In genomic region chr17:40560592-40561293, GRCh38 we compare ENCODE assay signal across 8 cellular contexts. TPM values are rescaled to one million over a fixed set of nuclear protein-coding genes. Genes with fewer than 3 reads are reported as not detected.
A peak's percentile ranks its signal among the peaks of the same experiment; 100 is the strongest.
DNase-seq lines count a peak whose midpoint lies in the region; ATAC-seq and TF ChIP-seq lines count a peak whose summit lies in the region.

No MANE protein-coding gene starts in this region.

- peaks cover 90% of the 10 kb centered on the region for H3K4me1 Mint-ChIP-seq in activated T-cell treated with anti-CD3 and anti-CD28 coated beads, Interleukin-2, amount 50 U/mL, for 4 hours (ENCODE audit: low read depth)
- peaks cover 62 to 80% of the 10 kb centered on the region in 2 donors for H3K4me1 Mint-ChIP-seq in immature natural killer cell
- H3K4me1 Mint-ChIP-seq in endodermal cell, result peaks cover 19% of the 10 kb centered on the region

- H3K79me2 ChIP-seq in OCI-LY3 (ENCODE audit: low read length), result peaks cover 95% of the 10 kb centered on the region

- CTCF ChIA-PET in HEK293 (lab: Yijun Ruan, JAX), result interaction anchor here (0.6 to 8.1 kb wide), 50 partner anchors 11 to 753 kb away, joined by 3 to 140 read pairs (median 6); partner anchors contain the start of genes CSF3, GJD3, IGFBP4 and TOP2A

- H3K27me3 ChIP-seq in OCI-LY3 (ENCODE audit: low read depth, low read length), result no peaks in the 10 kb centered on the region
- no peaks in the 10 kb centered on the region for H3K27me3 ChIP-seq in endodermal cell (ENCODE audit: control insufficient read depth, insufficient read depth, low read length, poor library complexity, severe bottlenecking)

- ATAC-seq in activated T-cell treated with anti-CD3 and anti-CD28 coated beads, Interleukin-2, amount 50 U/mL, for 4 hours, result peak; percentile 57

- H3K27ac ChIP-seq in HEK293 (ENCODE audit: extremely low read depth, low read depth, low read length) (no peak overlapping the region), OCI-LY3 (ENCODE audit: low read length) (peak overlapping the region; percentile 99), endodermal cell (ENCODE audit: low read depth, low read length) (no peak overlapping the region)

- H3K27me3 Mint-ChIP-seq in activated T-cell treated with anti-CD3 and anti-CD28 coated beads, Interleukin-2, amount 50 U/mL, for 4 hours (ENCODE audit: low read depth), result no peaks in the 10 kb centered on the region
- H3K27me3 Mint-ChIP-seq in immature natural killer cell (ENCODE audit: low read depth in 3 of 3) (peaks cover 14 to 35% (median 20%) of the 10 kb centered on the region in 3 donors), endodermal cell (ENCODE audit: insufficient read depth) (peaks cover 11% of the 10 kb centered on the region)

- TF ChIP-seq CTCF in GM12864 (IDR thresholded peaks at IDR 0.05; ENCODE audit: low read depth, low read length, missing control alignments), result no peak
- TF ChIP-seq CTCF in HEK293 (tag by site-specific recombination; IDR thresholded peaks at IDR 0.05), result no peak
- TF ChIP-seq CTCF in OCI-LY3 (IDR thresholded peaks at IDR 0.05; ENCODE audit: low read depth, low read length), result 0 out of 2 replicates have a peak, but pooled peaks have one; percentile 3
- TF ChIP-seq CTCF in endodermal cell (conservative IDR thresholded peaks at IDR 0.05), result no peak

- H3K4me1 ChIP-seq in HEK293 (ENCODE audit: control insufficient read depth, insufficient read depth, low read length), result no peaks in the 10 kb centered on the region
- peaks cover 54% of the 10 kb centered on the region for H3K4me1 ChIP-seq in OCI-LY3 (ENCODE audit: low read length)
- H3K4me1 ChIP-seq in endodermal cell (ENCODE audit: control insufficient read depth, insufficient read depth, low read length), result no peaks in the 10 kb centered on the region

- no peaks in the 10 kb centered on the region for H3K9me3 ChIP-seq in HEK293 (ENCODE audit: control insufficient read depth, insufficient read depth, low read depth, low read length)
- no peaks in the 10 kb centered on the region for H3K9me3 ChIP-seq in OCI-LY3 (ENCODE audit: insufficient read depth, low read length)
- H3K9me3 ChIP-seq in endodermal cell (ENCODE audit: control insufficient read depth, low read length), result no peaks in the 10 kb centered on the region

- POLR2A ChIA-PET in HEK293 (lab: Yijun Ruan, JAX), result interaction anchor here (0.8 to 1.6 kb wide), 3 partner anchors 11 to 164 kb away, joined by 3 to 8 read pairs (median 3); partner anchors contain the start of gene TOP2A

- no peak overlapping the region for H2AFZ ChIP-seq in OCI-LY3 (ENCODE audit: low read depth, low read length)

- H3K4me3 ChIP-seq in GM12864 (ENCODE audit: low read depth, low read length) (peak overlapping the region; percentile 73), HEK293 (ENCODE audit: low read depth, low read length) (no peak overlapping the region), OCI-LY3 (ENCODE audit: low read length) (peak overlapping the region; percentile 98), endodermal cell (ENCODE audit: low read length) (no peak overlapping the region)

- H3K27ac Mint-ChIP-seq in immature natural killer cell (peak overlapping the region; percentile 89 to 97 (median 94)), endodermal cell (no peak overlapping the region)

- peak overlapping the region; percentile 99 for H3K9ac ChIP-seq in OCI-LY3 (ENCODE audit: low read length)
- H3K9ac ChIP-seq in endodermal cell (ENCODE audit: extremely low read depth, low read length, poor library complexity, severe bottlenecking), result no peak overlapping the region

- H3K4me3 Mint-ChIP-seq in activated T-cell treated with anti-CD3 and anti-CD28 coated beads, Interleukin-2, amount 50 U/mL, for 4 hours, result peak overlapping the region; percentile 97
- H3K4me3 Mint-ChIP-seq in immature natural killer cell (peak overlapping the region; percentile 79 to 90 (median 81)), endodermal cell (no peak overlapping the region)

- peaks cover 61% of the 10 kb centered on the region for H3K36me3 Mint-ChIP-seq in activated T-cell treated with anti-CD3 and anti-CD28 coated beads, Interleukin-2, amount 50 U/mL, for 4 hours (ENCODE audit: insufficient read depth)
- H3K36me3 Mint-ChIP-seq in immature natural killer cell (no peaks in the 10 kb centered on the region), endodermal cell (ENCODE audit: low read depth) (no peaks in the 10 kb centered on the region)

- H3K36me3 ChIP-seq in HEK293 (ENCODE audit: control insufficient read depth in 2 of 2, insufficient read depth in 1 of 2, low read length in 2 of 2), result no peaks in the 10 kb centered on the region
- H3K36me3 ChIP-seq in OCI-LY3 (replicated peaks; ENCODE audit: low read depth, low read length), result peaks cover 90% of the 10 kb centered on the region
- no peaks in the 10 kb centered on the region for H3K36me3 ChIP-seq in endodermal cell (ENCODE audit: control insufficient read depth, insufficient read depth, low read length)

- H3K9me3 Mint-ChIP-seq in activated T-cell treated with anti-CD3 and anti-CD28 coated beads, Interleukin-2, amount 50 U/mL, for 4 hours, result no peaks in the 10 kb centered on the region
- H3K9me3 Mint-ChIP-seq in immature natural killer cell (peaks cover 0 to 2% (median 0%) of the 10 kb centered on the region in 6 donors), endodermal cell (no peaks in the 10 kb centered on the region)

- peak overlapping the region; percentile 94 for H3K4me2 ChIP-seq in OCI-LY3 (ENCODE audit: low read length)

- peak; percentile 94 for DNase-seq in GM12864 (ENCODE audit: low read depth)
- peak; percentile 76 for DNase-seq in activated T-cell treated with anti-CD3 and anti-CD28 coated beads, Interleukin-2, amount 50 U/mL, for 4 hours
- DNase-seq in immature natural killer cell, result peak; percentile 77 to 81 (median 80)
- DNase-seq in stimulated activated CD8-positive, alpha-beta memory T cell treated with anti-CD3 and anti-CD28 coated beads, Interleukin-12 subunit alpha, Interleukin-12 subunit beta, amount 100 ng/mL, for 4 hours (ENCODE audit: low read depth), result peak; percentile 56
- no peak for DNase-seq in iPS-NIHi11 (ENCODE audit: low spot score)
- no peak for DNase-seq in endodermal cell

- H4K20me1 ChIP-seq in OCI-LY3 (ENCODE audit: insufficient read depth, low read length), result peaks cover 78% of the 10 kb centered on the region

- 86 to 87% methylated on average over 20 to 24 of the region's 24 CpGs for WGBS in endodermal cell (ENCODE audit: insufficient coverage in 1 of 2, insufficient read length in 1 of 2), 2 experiments

TF ChIP-seq in HEK293, 187 proteins besides CTCF, POLR2A, EP300 and RAD21:
- 0 out of 2 replicates have a peak, but pooled peaks have one; percentile 18 for TF ChIP-seq ZNF335 (tag by site-specific recombination; conservative IDR thresholded peaks at IDR 0.05)
- TF ChIP-seq ZNF639 (tag by site-specific recombination; IDR thresholded peaks at IDR 0.05), result no peak

RNA-seq across cellular contexts. Expression of gene CCR7, which starts 4.5 kb away (rescaled TPM):
- 100 to 1,000 TPM in 2 of 3 donors, 10 to 100 TPM in 1; 77.3 to 109 (median 108) TPM for total RNA-seq in activated T-cell treated with anti-CD3 and anti-CD28 coated beads, Interleukin-2, amount 50 U/mL, for 4 hours
- 10 to 100 TPM; 29.6 to 50.9 (median 43.2) TPM for polyA plus RNA-seq in immature natural killer cell
- total RNA-seq in endodermal cell, result under 1 TPM in 1 of 2 donors, not detected in 1; 0.53 TPM
- 0.21 TPM for polyA plus RNA-seq in endodermal cell (2013, experiment 1 of 2)
- polyA plus RNA-seq in endodermal cell (2013, experiment 2 of 2), result not detected

RNA-seq across cellular contexts. Expression of gene TNS4, which starts 59.3 kb away (rescaled TPM):
- total RNA-seq in activated T-cell treated with anti-CD3 and anti-CD28 coated beads, Interleukin-2, amount 50 U/mL, for 4 hours, result 1 to 10 TPM; 3.9 to 4.7 (median 4.1) TPM
- under 1 TPM in 1 of 3 donors, not detected in 2; 0.12 TPM for polyA plus RNA-seq in immature natural killer cell
- 1 to 10 TPM in 1 of 2 donors, under 1 TPM in 1; 0.89 to 2.5 TPM for total RNA-seq in endodermal cell
- 0.07 TPM for polyA plus RNA-seq in endodermal cell (2013, experiment 1 of 2)
- polyA plus RNA-seq in endodermal cell (2013, experiment 2 of 2), result not detected

Comparison
In these comparisons a context has a peak if more than half of its experiments do, and no peak if none do; other contexts are left out.
1. DNase-seq: peak in GM12864 (single experiment), activated T-cell treated with anti-CD3 and anti-CD28 coated beads, Interleukin-2, amount 50 U/mL, for 4 hours (single experiment), immature natural killer cell (3 of 3) and stimulated activated CD8-positive, alpha-beta memory T cell treated with anti-CD3 and anti-CD28 coated beads, Interleukin-12 subunit alpha, Interleukin-12 subunit beta, amount 100 ng/mL, for 4 hours (single experiment); none in iPS-NIHi11 (single experiment) and endodermal cell (single experiment).
2. H3K4me3 ChIP-seq: peak in GM12864 (single experiment) and OCI-LY3 (single experiment); none in HEK293 (single experiment) and endodermal cell (single experiment).
3. RNA of gene CCR7, which starts 4.5 kb away (total RNA-seq): 77.3 to 109 TPM in activated T-cell treated with anti-CD3 and anti-CD28 coated beads, Interleukin-2, amount 50 U/mL, for 4 hours; 0.53 TPM in endodermal cell; every median in the first group is over 10 times any median in the second.